Comparison of ENCODE assay signal across 19 cellular contexts in genomic region chr2:41994177-41994576, GRCh38. TPM values are rescaled to one million over a fixed set of nuclear protein-coding genes. Genes with fewer than 3 reads are reported as not detected.
DNase-seq lines count a peak whose midpoint lies in the region; ATAC-seq, FAIRE-seq and TF ChIP-seq lines count a peak whose summit lies in the region.
"Had no signal": no experiment of that assay in that cellular context is flagged by ENCODE, and none has a peak within 500 bp of the region (broad histone marks: within the 10 kb centered on the region; RNA-seq: fewer than 3 reads in every experiment).

No MANE protein-coding gene starts in this region.

- H3K4me3 ChIP-seq in uterus: no peak overlapping the region
- H3K4me3 ChIP-seq: HAP-1, lower lobe of right lung, thoracic aorta had no signal

- ATAC-seq in sciatic nerve: peak; percentile 78
- ATAC-seq: naive thymus-derived CD8-positive, alpha-beta T cell had no signal

- TF ChIP-seq CTCF in uterus (IDR thresholded peaks at IDR 0.05): no peak

- no peaks in the 10 kb centered on the region for H3K9me3 ChIP-seq in uterus
- H3K9me3 ChIP-seq: HAP-1, lower lobe of right lung, thoracic aorta had no signal

- in situ Hi-C loops in ACHN (cut with HindIII; ENCODE audit: low pct_ligation_motif_present, low pct_unique_long_range_greater_than_20kb, low sequenced_read_pairs): no loop called here

- no peak overlapping the region for H3K27ac ChIP-seq in uterus
- H3K27ac ChIP-seq: lower lobe of right lung, thoracic aorta had no signal

- peak; percentile 55 for DNase-seq in GM04503 (ENCODE audit: low read depth)
- peak; percentile 73 for DNase-seq in RPMI7951 (ENCODE audit: low read depth)
- DNase-seq in fibroblast of peridontal ligament (ENCODE audit: extremely low read depth): peak; percentile 84
- DNase-seq in sciatic nerve (ENCODE audit: low spot score): no peak
- DNase-seq in uterus: no peak
- no peak for DNase-seq in ACHN
- DNase-seq in GM19239 (ENCODE audit: insufficient read length, low spot score): no peak
- no peak for DNase-seq in NCI-H2081 treated with DMSO at 0.1 percent for 48 hours (lab: John Stamatoyannopoulos, UW)
- DNase-seq: activated effector memory CD4-positive, alpha-beta T cell treated with anti-CD3 and anti-CD28 coated beads, Interleukin-2, amount 50 U/mL, for 16 hours; CD4-positive, alpha-beta memory T cell; foreskin melanocyte; lower lobe of right lung; naive thymus-derived CD8-positive, alpha-beta T cell; NCI-H1092 treated with DMSO at 0.1 percent for 48 hours; NCI-H2171; stimulated activated CD4-positive, alpha-beta T cell treated with anti-CD3 and anti-CD28 coated beads, Interleukin-2, amount 100 ng/mL, for 24 hours; T-helper 1 cell had no signal

- no peak for FAIRE-seq in GM19239 (lab: Jason Lieb, UNC)

- no peak for TF ChIP-seq POLR2A in uterus (IDR thresholded peaks at IDR 0.05)

- peaks cover 0 to 6% of the 10 kb centered on the region in 2 donors for H3K4me1 ChIP-seq in uterus
- H3K4me1 ChIP-seq: HAP-1, lower lobe of right lung had no signal

- H3K36me3 ChIP-seq in uterus: no peaks in the 10 kb centered on the region
- H3K36me3 ChIP-seq: HAP-1, lower lobe of right lung, thoracic aorta had no signal

- no peaks in the 10 kb centered on the region for H3K27me3 ChIP-seq in uterus

- intact Hi-C loops in sciatic nerve (cut with DNase I) (no loop called here), uterus (cut with DNase I; ENCODE audit: low total_unique reads) (no loop called here)

RNA-seq across cellular contexts. Expression of gene PKDCC, which starts 53.6 kb away (rescaled TPM):
- 1.7 and 1.8 TPM in 2 replicates for total RNA-seq in RPMI7951 (2014; rRNA removed; shearing (Covaris generic))
- total RNA-seq in sciatic nerve (367 TPM), uterus (100 to 1,000 TPM in 2 of 4 donors, 10 to 100 TPM in 2; 34.1 to 244 (median 109) TPM)
- total RNA-seq: CD4-positive, alpha-beta memory T cell; naive thymus-derived CD8-positive, alpha-beta T cell had no signal

Comparison
In these comparisons a context has a peak if more than half of its experiments do, and no peak if none do; other contexts are left out.
1. DNase-seq: peak in GM04503 (single experiment), RPMI7951 (single experiment) and fibroblast of peridontal ligament (single experiment); none in sciatic nerve (single experiment), uterus (0 of 2), ACHN (single experiment), GM19239 (single experiment) and NCI-H2081 treated with DMSO at 0.1 percent for 48 hours (single experiment).
2. RNA of gene PKDCC, which starts 53.6 kb away (total RNA-seq): 367 TPM in sciatic nerve (single experiment) and 34.1 to 244 TPM in uterus; 1.7 to 1.8 TPM in RPMI7951; every median in the first group is over 10 times any median in the second.